Comparison of ENCODE assay signal across 19 cellular contexts in the genomic region with DNA sequence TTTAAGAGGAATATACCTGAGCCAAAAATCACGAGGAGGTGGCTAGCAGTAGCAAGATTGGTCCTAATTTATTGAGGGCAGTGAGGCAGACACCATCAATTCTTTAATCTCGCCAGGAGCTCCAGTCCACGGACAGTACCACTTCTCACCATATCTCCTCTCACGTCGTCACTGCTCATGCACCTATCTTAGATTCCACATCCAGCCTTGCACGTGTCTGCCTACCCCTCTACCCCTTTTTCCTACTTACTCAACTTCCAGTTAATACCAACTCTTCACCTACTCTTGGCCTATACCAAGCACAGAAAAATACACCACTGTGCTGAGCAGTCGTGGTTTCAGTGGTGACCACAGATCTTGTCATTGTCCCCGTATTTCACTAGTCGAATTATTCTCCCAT.
DNase-seq lines count a peak whose midpoint lies in the region; ATAC-seq and TF ChIP-seq lines count a peak whose summit lies in the region.
"Had no signal": no experiment of that assay in that cellular context is flagged by ENCODE, and none has a peak within 500 bp of the region (broad histone marks: within the 10 kb centered on the region; RNA-seq: fewer than 3 reads in every experiment).

No MANE protein-coding gene starts in this region.

- no peaks in the 10 kb centered on the region for H4K20me1 ChIP-seq in SK-N-SH (ENCODE audit: insufficient read depth)
- no peaks in the 10 kb centered on the region for H4K20me1 ChIP-seq in PC-3 (ENCODE audit: low read length)
- H4K20me1 ChIP-seq: BLaER1 had no signal

- H3K4me1 Mint-ChIP-seq in Calu3 (ENCODE audit: low read depth, unreplicated experiment): peaks cover 8% of the 10 kb centered on the region
- H3K4me1 Mint-ChIP-seq: CD8-positive, alpha-beta memory T cell had no signal

- H3K9me3 Mint-ChIP-seq in Calu3 (ENCODE audit: low read depth, unreplicated experiment): no peaks in the 10 kb centered on the region
- H3K9me3 Mint-ChIP-seq: CD4-positive, alpha-beta T cell; CD8-positive, alpha-beta memory T cell; HFFc6 had no signal

- no peaks in the 10 kb centered on the region for H3K9me3 ChIP-seq in SK-N-SH
- H3K9me3 ChIP-seq in PC-3 (ENCODE audit: low read length): no peaks in the 10 kb centered on the region
- H3K9me3 ChIP-seq in mesenchymal stem cell (ENCODE audit: control insufficient read depth, low read length): no peaks in the 10 kb centered on the region
- H3K9me3 ChIP-seq: BLaER1, HAP-1 had no signal

- no peak overlapping the region for H3K4me3 ChIP-seq in SK-N-SH (ENCODE audit: low read depth in 2 of 2, low read length in 1 of 2)
- H3K4me3 ChIP-seq in PC-3 (ENCODE audit: low read length): no peak overlapping the region
- no peak overlapping the region for H3K4me3 ChIP-seq in mesenchymal stem cell (ENCODE audit: insufficient read depth in 1 of 2, low read depth in 1 of 2, low read length in 2 of 2)
- H3K4me3 ChIP-seq: BLaER1, HAP-1 had no signal

- H3K36me3 ChIP-seq in SK-N-SH (replicated peaks in 1 of 2; ENCODE audit: control insufficient read depth in 1 of 2, insufficient read depth in 2 of 2, low read length in 1 of 2) (no peaks in the 10 kb centered on the region), PC-3 (ENCODE audit: low read depth, low read length) (no peaks in the 10 kb centered on the region), mesenchymal stem cell (ENCODE audit: control insufficient read depth in 1 of 2, insufficient read depth in 2 of 2, low read depth in 1 of 2, low read length in 2 of 2) (no peaks in the 10 kb centered on the region)
- H3K36me3 ChIP-seq: BLaER1, HAP-1 had no signal

- peak overlapping the region; percentile 56; the same call in 1 of the 2 replicates for H3K4me2 ChIP-seq in SK-N-SH
- H3K4me2 ChIP-seq in PC-3 (ENCODE audit: low read length): no peak overlapping the region
- H3K4me2 ChIP-seq in mesenchymal stem cell (ENCODE audit: low read length, poor library complexity, severe bottlenecking): no peak overlapping the region
- H3K4me2 ChIP-seq: BLaER1 had no signal

- peaks cover 2% of the 10 kb centered on the region for H3K79me1 ChIP-seq in mesenchymal stem cell (replicated peaks; ENCODE audit: low read length, poor library complexity, severe bottlenecking)

- CTCF ChIA-PET in SK-N-SH (lab: Yijun Ruan, JAX): no interaction called here
- CTCF ChIA-PET in PC-3 (lab: Charles Lee): no interaction called here
- CTCF ChIA-PET in Calu3 (lab: Charles Lee): no interaction called here

- no peak overlapping the region for H2BK15ac ChIP-seq in mesenchymal stem cell (ENCODE audit: low read depth, poor library complexity, severe bottlenecking)

- H4K91ac ChIP-seq in mesenchymal stem cell (ENCODE audit: low read length): no peak overlapping the region

- no peak overlapping the region for H3K4ac ChIP-seq in mesenchymal stem cell (ENCODE audit: low read depth in 1 of 2, low read length in 2 of 2)

- ATAC-seq in SK-N-SH treated with all-trans-retinoic acid at 6 μM for 48 hours (no peak), PC-3 (no peak), Right ventricle myocardium superior (ENCODE audit: poor library complexity) (no peak)

- H2AFZ ChIP-seq in SK-N-SH (ENCODE audit: low read depth): no peak overlapping the region
- no peak overlapping the region for H2AFZ ChIP-seq in PC-3 (ENCODE audit: low read length)
- H2AFZ ChIP-seq in mesenchymal stem cell (ENCODE audit: low read depth, low read length): no peak overlapping the region

- H2BK120ac ChIP-seq in mesenchymal stem cell (ENCODE audit: low read depth, low read length): no peak overlapping the region

- H3K9ac ChIP-seq in SK-N-SH: no peak overlapping the region
- no peak overlapping the region for H3K9ac ChIP-seq in PC-3 (ENCODE audit: low read length)
- H3K9ac ChIP-seq in mesenchymal stem cell (ENCODE audit: low read length): no peak overlapping the region
- H3K9ac ChIP-seq: BLaER1 had no signal

- POLR2A ChIA-PET in SK-N-SH (lab: Yijun Ruan, JAX) (no interaction called here), PC-3 (lab: Charles Lee; ENCODE audit: unreplicated experiment) (no interaction called here)

- H2BK12ac ChIP-seq in mesenchymal stem cell (ENCODE audit: low read length in 2 of 2): peak overlapping the region in 1 of 2 experiments; percentile 71

- H3K23ac ChIP-seq in mesenchymal stem cell (ENCODE audit: low read length in 2 of 2): no peak overlapping the region

- H3K36me3 Mint-ChIP-seq in Calu3 (ENCODE audit: insufficient read depth, unreplicated experiment): no peaks in the 10 kb centered on the region
- H3K36me3 Mint-ChIP-seq: CD8-positive, alpha-beta memory T cell had no signal

- H3K27ac Mint-ChIP-seq in Calu3 (ENCODE audit: unreplicated experiment): no peak overlapping the region
- H3K27ac Mint-ChIP-seq: B cell; CD4-positive, alpha-beta T cell; CD8-positive, alpha-beta memory T cell; HFFc6 had no signal

- intact Hi-C loops in PC-3 (cut with micrococcal nuclease): no loop called here
- intact Hi-C loops in posterior vena cava (cut with DNase I): loop anchor here in 1 of 2 donors (5.0 kb wide), 1 partner anchor 1845 kb away; no protein-coding TSS in a partner anchor
- intact Hi-C loops in Calu3 (cut with micrococcal nuclease; ENCODE audit: unreplicated experiment): no loop called here
- intact Hi-C loops in Right ventricle myocardium superior (cut with DNase I): no loop called here

- H2AK5ac ChIP-seq in mesenchymal stem cell (ENCODE audit: low read length, severe bottlenecking): peak overlapping the region; percentile 4

- no peak for TF ChIP-seq EP300 in SK-N-SH (IDR thresholded peaks at IDR 0.05; ENCODE audit: borderline replicate concordance in 1 of 2, low read depth in 1 of 2, low read length in 1 of 2)

- H3K4me3 Mint-ChIP-seq in Calu3 (ENCODE audit: low read depth, unreplicated experiment): no peak overlapping the region
- H3K4me3 Mint-ChIP-seq: B cell; CD4-positive, alpha-beta T cell; CD8-positive, alpha-beta memory T cell; HFFc6 had no signal

- DNase-seq in SK-N-SH (no peak), PC-3 (no peak), mesenchymal stem cell (no peak), posterior vena cava (ENCODE audit: low spot score) (no peak), Calu3 (no peak), Right ventricle myocardium superior (no peak)
- DNase-seq: CD4-positive, alpha-beta T cell; CD8-positive, alpha-beta memory T cell; DMS53; DMS79 treated with DMSO at 0.1 percent for 48 hours; GF-D8; GOT3; HFFc6 had no signal

- no peak overlapping the region for H3K14ac ChIP-seq in mesenchymal stem cell (ENCODE audit: low read length in 2 of 2)

- H3K27me3 ChIP-seq in SK-N-SH (ENCODE audit: insufficient read depth) (no peaks in the 10 kb centered on the region), PC-3 (ENCODE audit: low read length) (no peaks in the 10 kb centered on the region), mesenchymal stem cell (ENCODE audit: control insufficient read depth in 1 of 2, insufficient read depth in 1 of 2, low read length in 2 of 2) (no peaks in the 10 kb centered on the region)
- H3K27me3 ChIP-seq: BLaER1 had no signal

- H3K4me1 ChIP-seq in SK-N-SH (ENCODE audit: control insufficient read depth in 1 of 2, insufficient read depth in 2 of 2, low read depth in 1 of 2, low read length in 1 of 2): peaks cover 26 to 35% of the 10 kb centered on the region in 2 experiments
- H3K4me1 ChIP-seq in PC-3 (ENCODE audit: insufficient read depth, low read length): peaks cover 89% of the 10 kb centered on the region
- peaks cover 33% of the 10 kb centered on the region for H3K4me1 ChIP-seq in mesenchymal stem cell (ENCODE audit: control insufficient read depth, insufficient read depth, low read depth, low read length)
- H3K4me1 ChIP-seq: BLaER1, HAP-1 had no signal

- H3K9me2 ChIP-seq in SK-N-SH: no peaks in the 10 kb centered on the region
- H3K9me2 ChIP-seq in PC-3 (replicated peaks; ENCODE audit: low read length): no peaks in the 10 kb centered on the region

- TF ChIP-seq CTCF in SK-N-SH (IDR thresholded peaks at IDR 0.05) (no peak), PC-3 (conservative IDR thresholded peaks at IDR 0.05; ENCODE audit: low read depth, low read length) (no peak), Calu3 (IDR thresholded peaks at IDR 0.05; ENCODE audit: unreplicated experiment) (no peak)

- no peaks in the 10 kb centered on the region for H3K27me3 Mint-ChIP-seq in Calu3 (ENCODE audit: unreplicated experiment)
- H3K27me3 Mint-ChIP-seq: CD4-positive, alpha-beta T cell had no signal

- no peak overlapping the region for H4K8ac ChIP-seq in mesenchymal stem cell (ENCODE audit: low read length)

- BruUV-seq in PC-3 (replicated peaks; lab: Mats Ljungman, UMichigan) (no TSS peak), Calu3 (replicated peaks; lab: Mats Ljungman, UMichigan) (no TSS peak)

- H3K79me2 ChIP-seq in SK-N-SH (ENCODE audit: insufficient read depth) (no peaks in the 10 kb centered on the region), PC-3 (ENCODE audit: low read length) (no peaks in the 10 kb centered on the region)

- no peak overlapping the region for H3K18ac ChIP-seq in mesenchymal stem cell (ENCODE audit: low read depth in 1 of 2, low read length in 2 of 2)

- H2BK5ac ChIP-seq in mesenchymal stem cell (ENCODE audit: low read depth, low read length, poor library complexity, severe bottlenecking): no peak overlapping the region

- H3K27ac ChIP-seq in SK-N-SH (ENCODE audit: low read depth in 2 of 2, low read length in 1 of 2) (no peak overlapping the region), PC-3 (ENCODE audit: low read length) (peak overlapping the region; percentile 59; the same call in 1 of the 2 replicates), mesenchymal stem cell (ENCODE audit: low read length, poor library complexity, severe bottlenecking) (no peak overlapping the region)
- H3K27ac ChIP-seq: 22Rv1, BLaER1, C4-2B had no signal

- WGBS in SK-N-SH (ENCODE audit: low lambda C conversion rate): 82% methylated on average over 9 of the region's 9 CpGs
- WGBS in mesenchymal stem cell: 97% methylated on average over 9 of the region's 9 CpGs

- TF ChIP-seq RAD21 in SK-N-SH (IDR thresholded peaks at IDR 0.05; ENCODE audit: low read length): no peak

- H3F3A ChIP-seq in SK-N-SH (replicated peaks; ENCODE audit: insufficient read depth): no peaks in the 10 kb centered on the region
- no peaks in the 10 kb centered on the region for H3F3A ChIP-seq in PC-3 (ENCODE audit: low read length, unreplicated experiment)

TF ChIP-seq in SK-N-SH treated with all-trans-retinoic acid at 6 μM for 48 hours, 23 proteins besides CTCF, POLR2A, EP300 and RAD21 (continues in another document):
- no peak for TF ChIP-seq BACH2 (CRISPR knock-in tag; IDR thresholded peaks at IDR 0.05; ENCODE audit: borderline replicate concordance)
